ENCODE assay signal across 15 cellular contexts in the genomic region with DNA sequence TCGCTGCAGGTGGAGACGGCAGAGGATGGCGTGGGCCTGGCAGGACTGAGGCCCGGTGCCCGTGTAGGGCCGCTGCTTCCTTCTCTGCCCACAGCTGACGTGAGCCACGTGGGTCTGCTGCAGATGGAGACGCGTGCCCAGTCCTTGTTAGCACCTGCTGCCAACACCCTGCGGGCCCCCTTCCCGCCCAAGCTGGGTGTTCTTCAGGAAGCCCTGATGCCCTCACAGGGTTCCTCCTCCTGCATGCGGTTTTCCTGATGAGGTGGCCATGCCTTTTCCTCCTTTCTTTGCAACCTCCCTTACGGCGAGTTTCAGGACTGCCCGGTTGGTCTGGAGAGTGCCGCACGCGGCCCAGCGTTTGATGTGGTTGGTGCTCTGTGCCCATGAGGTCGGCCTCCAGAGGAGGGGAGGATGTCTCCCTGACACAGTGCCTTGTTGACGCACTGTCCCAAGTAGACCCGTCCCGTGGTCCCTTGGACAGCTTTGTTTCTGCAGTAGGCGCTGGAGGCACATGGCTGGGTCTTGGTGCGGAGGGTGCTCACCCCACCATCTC.
A peak's percentile ranks its signal among the peaks of the same experiment; 100 is the strongest.
DNase-seq lines count a peak whose midpoint lies in the region; ATAC-seq and TF ChIP-seq lines count a peak whose summit lies in the region.
"Had no signal": no experiment of that assay in that cellular context is flagged by ENCODE, and none has a peak within 500 bp of the region (broad histone marks: within the 10 kb centered on the region; RNA-seq: fewer than 3 reads in every experiment).

No MANE protein-coding gene starts in this region.

- ATAC-seq in stimulated activated memory B cell treated with anti-CD40 and anti-IgM and Interleukin-4, amounts not matched to agents 10 μg/mL and 1 μg/mL and 100 μg/mL, for 72 hours, result no peak
- ATAC-seq: left lung, psoas muscle had no signal

- no peak overlapping the region for H3K27ac ChIP-seq in coronary artery
- H3K27ac ChIP-seq: left lung, Peyer's patch, psoas muscle, VCaP had no signal

- no peak overlapping the region for H3K4me3 ChIP-seq in coronary artery
- H3K4me3 ChIP-seq: left lung, Peyer's patch, psoas muscle had no signal

- H3K36me3 Mint-ChIP-seq in activated T-cell treated with anti-CD3 and anti-CD28 coated beads, Interleukin-2, amount 50 U/mL, for 24 hours (ENCODE audit: low read depth), result peaks cover 65% of the 10 kb centered on the region
- H3K36me3 Mint-ChIP-seq in stimulated activated memory B cell treated with anti-CD40 and anti-IgM and Interleukin-4, amounts not matched to agents 10 μg/mL and 1 μg/mL and 100 μg/mL, for 72 hours, result peaks cover 51% of the 10 kb centered on the region

- no peaks in the 10 kb centered on the region for H3K9me3 Mint-ChIP-seq in activated T-cell treated with anti-CD3 and anti-CD28 coated beads, Interleukin-2, amount 50 U/mL, for 24 hours
- no peaks in the 10 kb centered on the region for H3K9me3 Mint-ChIP-seq in stimulated activated memory B cell treated with anti-CD40 and anti-IgM and Interleukin-4, amounts not matched to agents 10 μg/mL and 1 μg/mL and 100 μg/mL, for 72 hours

- no peaks in the 10 kb centered on the region for H3K27me3 Mint-ChIP-seq in activated T-cell treated with anti-CD3 and anti-CD28 coated beads, Interleukin-2, amount 50 U/mL, for 24 hours
- H3K27me3 Mint-ChIP-seq in stimulated activated memory B cell treated with anti-CD40 and anti-IgM and Interleukin-4, amounts not matched to agents 10 μg/mL and 1 μg/mL and 100 μg/mL, for 72 hours, result no peaks in the 10 kb centered on the region

- peak; percentile 41 for DNase-seq in activated T-cell treated with anti-CD3 and anti-CD28 coated beads, Interleukin-2, amount 50 U/mL, for 24 hours
- DNase-seq in activated T-cell treated with anti-CD3 and anti-CD28 coated beads for 4 hours (no peak), UCSD-AML1 (lab: John Stamatoyannopoulos, UW; ENCODE audit: unreplicated experiment) (peak; percentile 82), coronary artery (ENCODE audit: low spot score) (peak; percentile 70), NCI-H2196 treated with DMSO at 0.1 percent for 48 hours (lab: John Stamatoyannopoulos, UW; ENCODE audit: unreplicated experiment) (no peak), COLO668 (lab: John Stamatoyannopoulos, UW; ENCODE audit: unreplicated experiment) (no peak), globus pallidus (ENCODE audit: low spot score) (no peak)
- DNase-seq: Calu3, NCI-H187 treated with DMSO at 0.1 percent for 48 hours, NCI-H524 treated with DMSO at 0.1 percent for 48 hours, Peyer's patch, psoas muscle had no signal

- no peak overlapping the region for H3K4me3 Mint-ChIP-seq in activated T-cell treated with anti-CD3 and anti-CD28 coated beads, Interleukin-2, amount 50 U/mL, for 24 hours
- H3K4me3 Mint-ChIP-seq in stimulated activated memory B cell treated with anti-CD40 and anti-IgM and Interleukin-4, amounts not matched to agents 10 μg/mL and 1 μg/mL and 100 μg/mL, for 72 hours, result no peak overlapping the region

- peaks cover 42% of the 10 kb centered on the region for H3K4me1 Mint-ChIP-seq in activated T-cell treated with anti-CD3 and anti-CD28 coated beads, Interleukin-2, amount 50 U/mL, for 24 hours (ENCODE audit: low read depth)
- peaks cover 13% of the 10 kb centered on the region for H3K4me1 Mint-ChIP-seq in stimulated activated memory B cell treated with anti-CD40 and anti-IgM and Interleukin-4, amounts not matched to agents 10 μg/mL and 1 μg/mL and 100 μg/mL, for 72 hours

- H3K27ac Mint-ChIP-seq in activated T-cell treated with anti-CD3 and anti-CD28 coated beads, Interleukin-2, amount 50 U/mL, for 24 hours, result peak overlapping the region; percentile 50
- peak overlapping the region; percentile 11 for H3K27ac Mint-ChIP-seq in stimulated activated memory B cell treated with anti-CD40 and anti-IgM and Interleukin-4, amounts not matched to agents 10 μg/mL and 1 μg/mL and 100 μg/mL, for 72 hours

- TF ChIP-seq CTCF in coronary artery (IDR thresholded peaks at IDR 0.05), result no peak

Comparison
In these comparisons a context has a peak if more than half of its experiments do, and no peak if none do; other contexts are left out.
1. DNase-seq: peak in activated T-cell treated with anti-CD3 and anti-CD28 coated beads, Interleukin-2, amount 50 U/mL, for 24 hours (single experiment), UCSD-AML1 (single experiment) and coronary artery (single experiment); none in activated T-cell treated with anti-CD3 and anti-CD28 coated beads for 4 hours (single experiment), NCI-H2196 treated with DMSO at 0.1 percent for 48 hours (single experiment), COLO668 (single experiment) and globus pallidus (single experiment).